In the genomic region with DNA sequence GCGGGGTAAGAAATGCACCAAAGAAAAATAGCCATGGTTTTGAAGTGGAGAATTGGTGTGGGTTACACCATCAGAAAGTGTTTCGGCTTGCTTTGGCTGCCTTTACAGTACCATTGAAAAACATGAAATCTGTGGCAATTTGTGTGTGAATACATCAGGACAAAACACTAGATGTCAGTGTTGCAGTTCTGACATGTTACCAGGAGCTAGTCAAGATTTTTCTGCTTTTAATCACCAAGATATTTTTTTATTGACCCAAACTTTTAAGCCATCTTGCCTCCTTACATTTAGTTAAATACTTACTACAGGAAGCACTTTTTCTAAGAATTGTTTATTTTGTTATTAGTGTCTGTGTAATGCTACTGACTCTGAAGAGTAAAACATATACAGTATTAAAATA, we compare ENCODE assay signal across 9 cellular contexts. TPM values are rescaled to one million over a fixed set of nuclear protein-coding genes. Genes with fewer than 3 reads are reported as not detected.
DNase-seq lines count a peak whose midpoint lies in the region; ATAC-seq, FAIRE-seq and TF ChIP-seq lines count a peak whose summit lies in the region.
"Had no signal": no experiment of that assay in that cellular context is flagged by ENCODE, and none has a peak within 500 bp of the region (broad histone marks: within the 10 kb centered on the region; RNA-seq: fewer than 3 reads in every experiment).

No MANE protein-coding gene starts in this region.

- DNase-seq in MCF 10A (ENCODE audit: unreplicated experiment) = peak; percentile 70
- no peak for DNase-seq in breast epithelium (ENCODE audit: low spot score in 2 of 2)
- no peak for DNase-seq in LNCaP clone FGC (ENCODE audit: low read depth)
- DNase-seq in GM12878 (ENCODE audit: low read depth, low spot score) = no peak
- DNase-seq in mesothelial cell of epicardium (ENCODE audit: low spot score in 2 of 2, unreplicated experiment in 2 of 2) = no peak
- DNase-seq in NCI-H187 treated with DMSO at 0.1 percent for 48 hours (lab: John Stamatoyannopoulos, UW) = no peak

- intact Hi-C loops in MCF 10A (cut with micrococcal nuclease) = loop anchor here (1.0 kb wide), 1 partner anchor 768 kb away; no protein-coding TSS in a partner anchor
- intact Hi-C loops in breast epithelium (cut with DNase I; ENCODE audit: low total_unique reads) = no loop called here
- intact Hi-C loops in GM12878 (cut with micrococcal nuclease; ENCODE audit: unreplicated experiment) = no loop called here

- H3K4me3 Mint-ChIP-seq in MCF 10A (ENCODE audit: unreplicated experiment) = no peak overlapping the region
- H3K4me3 Mint-ChIP-seq in mesothelial cell of epicardium = no peak overlapping the region

- TF ChIP-seq CTCF in MCF 10A (IDR thresholded peaks at IDR 0.05; ENCODE audit: unreplicated experiment) (peak; percentile 68), breast epithelium (IDR thresholded peaks at IDR 0.05) (no peak), LNCaP clone FGC (IDR thresholded peaks at IDR 0.05; ENCODE audit: control insufficient read depth, extremely low read depth, insufficient read depth) (peak; percentile 74), GM12878 (IDR thresholded peaks at IDR 0.05 in 2 of 3, conservative IDR thresholded peaks at IDR 0.05 in 1 of 3; ENCODE audit: control insufficient read depth in 2 of 3, extremely low read depth in 1 of 3, insufficient read depth in 1 of 3, low read depth in 3 of 3, low read length in 3 of 3) (peak; percentile 32 to 45 (median 41); a peak in 5 of 6 replicates), mesothelial cell of epicardium (IDR thresholded peaks at IDR 0.05; ENCODE audit: unreplicated experiment) (no peak)

- POLR2A ChIA-PET in MCF 10A (lab: Yijun Ruan, JAX) (interaction anchor here (0.7 to 2.8 kb wide), 7 partner anchors 8 to 1480 kb away, joined by 3 to 22 read pairs (median 4); partner anchors contain the start of genes LYPLAL1 and RRP15), GM12878 (lab: Charles Lee) (interaction anchor here (1.6 kb wide), 1 partner anchor 14 kb away, joined by 7 read pairs; the partner anchor contains the start of gene RRP15)

- no peak overlapping the region for H3K9ac ChIP-seq in GM12878 (ENCODE audit: control insufficient read depth, insufficient read depth, low read length)

- H3K27me3 Mint-ChIP-seq in MCF 10A (ENCODE audit: insufficient read depth, unreplicated experiment) = no peaks in the 10 kb centered on the region
- H3K27me3 Mint-ChIP-seq in mesothelial cell of epicardium (ENCODE audit: low read depth) = no peaks in the 10 kb centered on the region

- in situ Hi-C loops in GM12878 (cut with MboI) = no loop called here

- ATAC-seq in GM12878 (peak; percentile 73), HG03521 (IDR thresholded peaks at IDR 0.05; ENCODE audit: unreplicated experiment) (no peak), HG03571 (IDR thresholded peaks at IDR 0.05; ENCODE audit: unreplicated experiment) (no peak)

- H3K27me3 ChIP-seq in breast epithelium (no peaks in the 10 kb centered on the region), GM12878 (replicated peaks in 1 of 2; ENCODE audit: control insufficient read depth in 2 of 2, insufficient read depth in 2 of 2, low read length in 1 of 2) (no peaks in the 10 kb centered on the region)

- H3K9me3 Mint-ChIP-seq in MCF 10A (ENCODE audit: unreplicated experiment) (no peaks in the 10 kb centered on the region), mesothelial cell of epicardium (no peaks in the 10 kb centered on the region)

- H4K20me1 ChIP-seq in GM12878 (ENCODE audit: control insufficient read depth, insufficient read depth) = no peaks in the 10 kb centered on the region

- H3K36me3 Mint-ChIP-seq in MCF 10A (ENCODE audit: insufficient read depth, unreplicated experiment) (peaks cover 29% of the 10 kb centered on the region), mesothelial cell of epicardium (peaks cover 4% of the 10 kb centered on the region)

- SMC1A ChIA-PET in GM12878 (lab: Charles Lee; ENCODE audit: uncharacterized antibody, unreplicated experiment) = interaction anchor here (1.0 to 1.5 kb wide), 2 partner anchors 14 to 28 kb away, joined by 3 read pairs; no protein-coding TSS in a partner anchor

- H3K27ac ChIP-seq in breast epithelium = no peak overlapping the region
- H3K27ac ChIP-seq in GM12878 (ENCODE audit: control insufficient read depth, insufficient read depth) = no peak overlapping the region

- no peak for FAIRE-seq in GM12878 (lab: Jason Lieb, UNC)
- FAIRE-seq: GM18507 had no signal

- CTCF ChIA-PET in MCF 10A (lab: Yijun Ruan, JAX) = interaction anchor here (0.7 to 7.0 kb wide), 49 partner anchors 8 to 1875 kb away, joined by 3 to 60 read pairs (median 4); partner anchors contain the start of gene RRP15
- CTCF ChIA-PET in GM12878 (lab: Yijun Ruan, JAX) = interaction anchor here (0.8 to 2.3 kb wide), 7 partner anchors 9 to 220 kb away, joined by 3 to 6 read pairs (median 3); partner anchors contain the start of gene RRP15

- no TSS peak for BruUV-seq in MCF 10A (replicated peaks; lab: Mats Ljungman, UMichigan)
- no TSS peak for BruUV-seq in GM12878 (replicated peaks; lab: Mats Ljungman, UMichigan)

- peak; percentile 43 for TF ChIP-seq RAD21 in GM12878 (IDR thresholded peaks at IDR 0.05; ENCODE audit: insufficient read depth, low read depth, low read length)

- H3K27ac Mint-ChIP-seq in MCF 10A (ENCODE audit: low read depth, unreplicated experiment) = no peak overlapping the region
- peak overlapping the region; percentile 39 for H3K27ac Mint-ChIP-seq in mesothelial cell of epicardium

- no peak for TF ChIP-seq EP300 in GM12878 (IDR thresholded peaks at IDR 0.05; ENCODE audit: borderline replicate concordance in 1 of 2, control insufficient read depth in 1 of 2, low read depth in 2 of 2, low read length in 2 of 2)

- no peaks in the 10 kb centered on the region; the same call in 1 of the 2 replicates for H3K79me2 ChIP-seq in GM12878 (ENCODE audit: control insufficient read depth, insufficient read depth, low read length)

- RAD21 ChIA-PET in GM12878 (lab: Charles Lee; ENCODE audit: unreplicated experiment) = interaction anchor here (1.0 kb wide), 1 partner anchor 22 kb away, joined by 3 read pairs; no protein-coding TSS in a partner anchor

- H3K4me1 ChIP-seq in breast epithelium (no peaks in the 10 kb centered on the region), GM12878 (ENCODE audit: control insufficient read depth, insufficient read depth, low read length) (no peaks in the 10 kb centered on the region)

- H3K4me1 Mint-ChIP-seq in MCF 10A (ENCODE audit: insufficient read depth, unreplicated experiment) = peaks cover 41% of the 10 kb centered on the region
- peaks cover 9% of the 10 kb centered on the region for H3K4me1 Mint-ChIP-seq in mesothelial cell of epicardium

- H3K9me3 ChIP-seq in breast epithelium = no peaks in the 10 kb centered on the region
- no peaks in the 10 kb centered on the region for H3K9me3 ChIP-seq in GM12878 (replicated peaks; ENCODE audit: control insufficient read depth, insufficient read depth, low read length)

- WGBS in GM12878 (ENCODE audit: insufficient coverage, insufficient replicate concordance, low lambda C conversion rate, missing lambda C conversion rate) = 94% methylated on average over 2 of the region's 2 CpGs

- H3K4me2 ChIP-seq in GM12878 (ENCODE audit: control insufficient read depth, insufficient read depth) = no peak overlapping the region

- no peak overlapping the region for H2AFZ ChIP-seq in GM12878 (ENCODE audit: control insufficient read depth, low read depth, low read length)

- H3K36me3 ChIP-seq in breast epithelium (no peaks in the 10 kb centered on the region), GM12878 (ENCODE audit: control insufficient read depth in 2 of 2, insufficient read depth in 2 of 2, low read length in 1 of 2) (peaks cover 0 to 4% of the 10 kb centered on the region in 2 experiments; a peak in 1 of 4 replicates)

- no peak overlapping the region for H3K4me3 ChIP-seq in breast epithelium
- H3K4me3 ChIP-seq in LNCaP clone FGC (ENCODE audit: low read depth, low read length) = no peak overlapping the region
- no peak overlapping the region for H3K4me3 ChIP-seq in GM12878

- no peak for TF ChIP-seq POLR2A in breast epithelium (IDR thresholded peaks at IDR 0.05)
- no peak for TF ChIP-seq POLR2A in GM12878 (IDR thresholded peaks at IDR 0.05; ENCODE audit: low read depth, low read length)

RNA-seq across cellular contexts. Expression of gene RRP15, which starts 14.3 kb away (rescaled TPM):
- total RNA-seq in MCF 10A (2022) = 65.8 and 83.1 TPM in 2 replicates
- 1 to 10 TPM; 6.2 to 8.8 (median 7.8) TPM for total RNA-seq in breast epithelium
- 21.2 and 32.4 TPM in 2 replicates for total RNA-seq in GM12878 (2013; cell fraction: nucleolus; rRNA removed)
- 6.4 and 8.6 TPM in 2 replicates for total RNA-seq in GM12878 (2014; rRNA removed)
- total RNA-seq in GM12878 (2014; rRNA removed; fragmentation: Illumina TruSeq; extraction: Trizol) = 17.1 and 18.4 TPM in 2 replicates
- 21.0 and 21.2 TPM in 2 replicates for total RNA-seq in GM12878 (2021)
- polyA plus RNA-seq in GM12878 (2011; ENCODE audit: low read depth) = 2.2 TPM
- polyA plus RNA-seq in GM12878 (2011; rRNA removed) = 9.8 and 11.3 TPM in 2 replicates
- 0.88 and 1.1 TPM in 2 replicates for polyA plus RNA-seq in GM12878 (2011; cell fraction: cytosol; rRNA removed)
- 1.9 and 2.0 TPM in 2 replicates for polyA plus RNA-seq in GM12878 (2011; cell fraction: nucleus; rRNA removed)
- polyA plus RNA-seq in GM12878 (2012) = 6.5 and 7.4 TPM in 2 replicates
- polyA plus RNA-seq in GM12878 (2014; fragmentation: Illumina TruSeq; extraction: Trizol) = 13.0 and 20.2 TPM in 2 replicates
- polyA plus RNA-seq in GM12878 (2014; fragmentation: Nextera tagmentation; extraction: Ambion mirVana) = 10 to 100 TPM; 29.4 to 34.3 TPM
- 4.3 and 5.6 TPM in 2 replicates for polyA plus RNA-seq in GM12878 (2014; rRNA removed)
- polyA plus RNA-seq in GM12878 (2016; fragmentation: Nextera tagmentation; extraction: Ambion mirVana) = 10 to 100 TPM; 37.6 to 37.8 TPM
- 2.0 TPM in 2 replicates for polyA minus RNA-seq in GM12878 (2011; rRNA and poly(A)+ RNA removed)
- polyA minus RNA-seq in GM12878 (2011; cell fraction: cytosol; rRNA and poly(A)+ RNA removed) = 1.2 and 2.2 TPM in 2 replicates
- 3.5 and 5.0 TPM in 2 replicates for polyA minus RNA-seq in GM12878 (2011; cell fraction: nucleus; rRNA and poly(A)+ RNA removed)
- 27.2 to 27.6 TPM (median 27.5 TPM) in 3 replicates for total RNA-seq in mesothelial cell of epicardium

RNA-seq across cellular contexts. Expression of gene TGFB2, which starts 45.7 kb away (rescaled TPM):
- total RNA-seq in MCF 10A (2022) (5.3 and 6.3 TPM in 2 replicates), breast epithelium (10 to 100 TPM in 1 of 3 donors, 1 to 10 TPM in 2; 1.6 to 10.2 (median 9.5) TPM), GM12878 (2014; rRNA removed) (0.16 TPM in 1 of 2 replicates, not detected in the other), GM12878 (2014; rRNA removed; fragmentation: Illumina TruSeq; extraction: Trizol) (0.04 and 0.18 TPM in 2 replicates), GM12878 (2021) (0.35 TPM in 1 of 2 replicates, not detected in the other), mesothelial cell of epicardium (45.3 to 51.0 TPM (median 50.6 TPM) in 3 replicates)
- total RNA-seq in GM12878 (2013; cell fraction: nucleolus; rRNA removed) = not detected in 2 replicates
- polyA plus RNA-seq in GM12878 (2011; ENCODE audit: low read depth) = not detected
- polyA plus RNA-seq in GM12878 (2011; rRNA removed) (0.03 TPM in 2 replicates), GM12878 (2014; fragmentation: Illumina TruSeq; extraction: Trizol) (0.03 TPM in 1 of 2 replicates, not detected in the other), GM12878 (2014; fragmentation: Nextera tagmentation; extraction: Ambion mirVana) (not detected), GM12878 (2014; rRNA removed) (not detected in 2 replicates), GM12878 (2016; fragmentation: Nextera tagmentation; extraction: Ambion mirVana) (under 1 TPM in 1 of 2 experiments, not detected in 1; 0.11 TPM)
- not detected in 2 replicates for polyA plus RNA-seq in GM12878 (2011; cell fraction: cytosol; rRNA removed)
- 0.03 and 0.04 TPM in 2 replicates for polyA plus RNA-seq in GM12878 (2011; cell fraction: nucleus; rRNA removed)
- polyA plus RNA-seq in GM12878 (2012) = not detected in 2 replicates
- not detected in 2 replicates for polyA minus RNA-seq in GM12878 (2011; rRNA and poly(A)+ RNA removed)
- polyA minus RNA-seq in GM12878 (2011; cell fraction: cytosol; rRNA and poly(A)+ RNA removed) = not detected in 2 replicates
- polyA minus RNA-seq in GM12878 (2011; cell fraction: nucleus; rRNA and poly(A)+ RNA removed) = under 0.01 and 0.29 TPM in 2 replicates

Comparison
In these comparisons a context has a peak if more than half of its experiments do, and no peak if none do; other contexts are left out.
1. CTCF ChIP-seq: peak in MCF 10A (single experiment), LNCaP clone FGC (single experiment) and GM12878 (3 of 3); none in breast epithelium (0 of 3) and mesothelial cell of epicardium (single experiment).